ENCODE assay signal across 25 cellular contexts in the genomic region with DNA sequence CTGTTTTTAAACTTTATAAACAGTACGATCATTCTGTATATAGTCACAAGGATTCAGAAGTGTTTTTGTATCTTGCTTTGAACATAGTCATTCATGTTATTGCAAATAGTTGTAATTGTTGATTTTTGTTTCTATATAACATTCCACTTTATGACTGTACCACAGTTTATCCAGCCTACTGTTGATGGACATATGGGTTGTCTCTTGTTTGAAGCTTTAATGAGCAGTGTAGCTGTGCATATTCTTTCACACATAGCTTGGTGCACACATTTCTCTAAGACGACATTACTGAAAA. TPM values are rescaled to one million over a fixed set of nuclear protein-coding genes. Genes with fewer than 3 reads are reported as not detected.
DNase-seq lines count a peak whose midpoint lies in the region; ATAC-seq, FAIRE-seq and TF ChIP-seq lines count a peak whose summit lies in the region.
"Had no signal": no experiment of that assay in that cellular context is flagged by ENCODE, and none has a peak within 500 bp of the region (broad histone marks: within the 10 kb centered on the region; RNA-seq: fewer than 3 reads in every experiment).

No MANE protein-coding gene starts in this region.

- no peak for ATAC-seq in heart left ventricle

- no peaks in the 10 kb centered on the region for H3K9me3 Mint-ChIP-seq in activated naive CD4-positive, alpha-beta T cell treated with anti-CD3 and anti-CD28 coated beads, Interleukin-2, amount 10 ng/mL, durations not matched to agents 7 days and 5 days
- H3K9me3 Mint-ChIP-seq in astrocyte (ENCODE audit: unreplicated experiment) (no peaks in the 10 kb centered on the region), progenitor cell of endocrine pancreas (ENCODE audit: low read depth) (no peaks in the 10 kb centered on the region)
- H3K9me3 Mint-ChIP-seq: nephron had no signal

- H3K4me3 ChIP-seq in PC-9 (no peak overlapping the region), astrocyte (ENCODE audit: insufficient read depth, low read depth, low read length) (no peak overlapping the region), neutrophil (ENCODE audit: low read depth in 1 of 2, low read length in 1 of 2) (peak overlapping the region in 1 of 2 experiments; percentile 10), heart left ventricle (no peak overlapping the region)
- H3K4me3 ChIP-seq: HAP-1, ovary, SJCRH30, upper lobe of left lung had no signal

- H3K27me3 ChIP-seq in PC-9 (ENCODE audit: insufficient read depth, low read depth) (no peaks in the 10 kb centered on the region), astrocyte (ENCODE audit: insufficient read depth, low read length) (no peaks in the 10 kb centered on the region), neutrophil (no peaks in the 10 kb centered on the region), heart left ventricle (no peaks in the 10 kb centered on the region)
- H3K27me3 ChIP-seq: ovary, SJCRH30, upper lobe of left lung had no signal

- peaks cover 65% of the 10 kb centered on the region for H3K4me1 Mint-ChIP-seq in activated naive CD4-positive, alpha-beta T cell treated with anti-CD3 and anti-CD28 coated beads, Interleukin-2, amount 10 ng/mL, durations not matched to agents 7 days and 5 days
- H3K4me1 Mint-ChIP-seq in astrocyte (ENCODE audit: low read depth, unreplicated experiment), result peaks cover 7% of the 10 kb centered on the region
- peaks cover 9% of the 10 kb centered on the region for H3K4me1 Mint-ChIP-seq in progenitor cell of endocrine pancreas (ENCODE audit: low read depth)

- no peak for TF ChIP-seq POLR2A in heart left ventricle (IDR thresholded peaks at IDR 0.05)

- H3K4me1 ChIP-seq in PC-9 (replicated peaks; ENCODE audit: insufficient read depth) (peaks cover 24% of the 10 kb centered on the region), astrocyte (ENCODE audit: insufficient read depth, low read length) (peaks cover 3% of the 10 kb centered on the region), neutrophil (ENCODE audit: control insufficient read depth in 1 of 2, insufficient read depth in 1 of 2, low read depth in 1 of 2, low read length in 1 of 2) (peaks cover 70% of the 10 kb centered on the region in 2 experiments), heart left ventricle (peaks cover 0 to 51% (median 0%) of the 10 kb centered on the region in 12 donors)
- H3K4me1 ChIP-seq: SJCRH30 had no signal

- H3K9me3 ChIP-seq in PC-9 (ENCODE audit: insufficient read depth, low read depth) (no peaks in the 10 kb centered on the region), astrocyte (ENCODE audit: insufficient read depth, low read depth, low read length) (no peaks in the 10 kb centered on the region), neutrophil (no peaks in the 10 kb centered on the region), heart left ventricle (no peaks in the 10 kb centered on the region)
- H3K9me3 ChIP-seq: HAP-1, ovary, SJCRH30, upper lobe of left lung had no signal

- no peak for DNase-seq in activated naive CD4-positive, alpha-beta T cell treated with anti-CD3 and anti-CD28 coated beads, Interleukin-2, amount 10 ng/mL, durations not matched to agents 7 days and 5 days
- no peak for DNase-seq in activated naive CD4-positive, alpha-beta T cell treated with Interleukin-2 at 50 U/mL for 16 hours
- DNase-seq in PC-9, result no peak
- DNase-seq in astrocyte (ENCODE audit: low read depth), result peak; percentile 19
- no peak for DNase-seq in NK-92 (lab: John Stamatoyannopoulos, UW; ENCODE audit: unreplicated experiment)
- DNase-seq in heart left ventricle, result no peak
- DNase-seq in progenitor cell of endocrine pancreas (ENCODE audit: low spot score, unreplicated experiment), result no peak
- DNase-seq: activated CD4-positive, CD25-positive, alpha-beta regulatory T cell; activated CD8-positive, alpha-beta memory T cell treated with anti-CD3 and anti-CD28 coated beads, Interleukin-2, amount 50 U/mL, for 48 hours; KG1; NCI-H1417 treated with DMSO at 0.1 percent for 48 hours; NCI-H2081; NCI-H2227 treated with DMSO at 0.1 percent for 48 hours; NCI-H69; ovary; SJCRH30; stimulated activated CD4-positive, alpha-beta T cell treated with anti-CD3 and anti-CD28 coated beads, Interleukin-2, amount 100 ng/mL, for 48 hours; substantia nigra had no signal

- H3K27me3 Mint-ChIP-seq in activated naive CD4-positive, alpha-beta T cell treated with anti-CD3 and anti-CD28 coated beads, Interleukin-2, amount 10 ng/mL, durations not matched to agents 7 days and 5 days, result no peaks in the 10 kb centered on the region
- H3K27me3 Mint-ChIP-seq in astrocyte (ENCODE audit: low read depth, unreplicated experiment), result no peaks in the 10 kb centered on the region
- peaks cover 5% of the 10 kb centered on the region for H3K27me3 Mint-ChIP-seq in progenitor cell of endocrine pancreas
- H3K27me3 Mint-ChIP-seq: B cell had no signal

- H2AFZ ChIP-seq in PC-9 (peak overlapping the region; percentile 48), astrocyte (ENCODE audit: low read depth, low read length) (no peak overlapping the region)

- POLR2A ChIA-PET in PC-9 (lab: Charles Lee; ENCODE audit: unreplicated experiment), result no interaction called here

- CTCF ChIA-PET in activated naive CD4-positive, alpha-beta T cell treated with anti-CD3 and anti-CD28 coated beads, Interleukin-2, amount 10 ng/mL, durations not matched to agents 7 days and 5 days (lab: Charles Lee), result no interaction called here
- CTCF ChIA-PET in PC-9 (lab: Charles Lee), result no interaction called here

- H4K20me1 ChIP-seq in PC-9 (ENCODE audit: insufficient read depth), result no peaks in the 10 kb centered on the region
- no peaks in the 10 kb centered on the region for H4K20me1 ChIP-seq in astrocyte (ENCODE audit: insufficient read depth, low read length)

- H3F3A ChIP-seq in PC-9 (ENCODE audit: insufficient read depth, low read depth), result peaks cover 3% of the 10 kb centered on the region; the same call in 1 of the 2 replicates

- TF ChIP-seq CTCF in PC-9 (conservative IDR thresholded peaks at IDR 0.05) (no peak), astrocyte (IDR thresholded peaks at IDR 0.05; ENCODE audit: insufficient read depth, low read depth, low read length) (no peak), neutrophil (IDR thresholded peaks at IDR 0.05) (no peak), heart left ventricle (IDR thresholded peaks at IDR 0.05) (no peak), progenitor cell of endocrine pancreas (IDR thresholded peaks at IDR 0.05; ENCODE audit: unreplicated experiment) (no peak)

- intact Hi-C loops in PC-9 (cut with micrococcal nuclease; ENCODE audit: unreplicated experiment) (loop anchor here (1.0 kb wide), 1 partner anchor 10 kb away; no protein-coding TSS in a partner anchor), heart left ventricle (cut with DNase I) (no loop called here)

- no peaks in the 10 kb centered on the region for H3K9me2 ChIP-seq in PC-9 (ENCODE audit: insufficient read depth)

- WGBS in heart left ventricle, 4 donors, result 89 to 95% (median 93%) methylated on average over 2 of the region's 2 CpGs

- peak overlapping the region; percentile 81 for H3K27ac Mint-ChIP-seq in activated naive CD4-positive, alpha-beta T cell treated with anti-CD3 and anti-CD28 coated beads, Interleukin-2, amount 10 ng/mL, durations not matched to agents 7 days and 5 days
- H3K27ac Mint-ChIP-seq in astrocyte (ENCODE audit: unreplicated experiment) (no peak overlapping the region), progenitor cell of endocrine pancreas (no peak overlapping the region)
- H3K27ac Mint-ChIP-seq: B cell, nephron had no signal

- peaks cover 6% of the 10 kb centered on the region for H3K36me3 Mint-ChIP-seq in activated naive CD4-positive, alpha-beta T cell treated with anti-CD3 and anti-CD28 coated beads, Interleukin-2, amount 10 ng/mL, durations not matched to agents 7 days and 5 days
- peaks cover 3% of the 10 kb centered on the region for H3K36me3 Mint-ChIP-seq in astrocyte (ENCODE audit: low read depth, unreplicated experiment)
- H3K36me3 Mint-ChIP-seq in progenitor cell of endocrine pancreas (ENCODE audit: insufficient read depth), result no peaks in the 10 kb centered on the region

- BruUV-seq in PC-9 (replicated peaks; lab: Mats Ljungman, UMichigan), result no TSS peak

- H3K9ac ChIP-seq in astrocyte (ENCODE audit: low read length), result no peak overlapping the region

- H3K79me2 ChIP-seq in PC-9 (ENCODE audit: low read depth), result no peaks in the 10 kb centered on the region
- H3K79me2 ChIP-seq in astrocyte (ENCODE audit: insufficient read depth, low read length), result no peaks in the 10 kb centered on the region

- H3K36me3 ChIP-seq in PC-9 (ENCODE audit: low read depth) (no peaks in the 10 kb centered on the region), astrocyte (ENCODE audit: insufficient read depth, low read length) (no peaks in the 10 kb centered on the region), neutrophil (peaks cover 25% of the 10 kb centered on the region), heart left ventricle (no peaks in the 10 kb centered on the region)
- H3K36me3 ChIP-seq: HAP-1, ovary, SJCRH30, upper lobe of left lung had no signal

- H3K4me2 ChIP-seq in PC-9 (peak overlapping the region; percentile 24), astrocyte (ENCODE audit: low read length) (no peak overlapping the region)

- H3K4me3 Mint-ChIP-seq in activated naive CD4-positive, alpha-beta T cell treated with anti-CD3 and anti-CD28 coated beads, Interleukin-2, amount 10 ng/mL, durations not matched to agents 7 days and 5 days, result peak overlapping the region; percentile 19
- H3K4me3 Mint-ChIP-seq in astrocyte (ENCODE audit: unreplicated experiment) (no peak overlapping the region), progenitor cell of endocrine pancreas (ENCODE audit: low read depth) (no peak overlapping the region)
- H3K4me3 Mint-ChIP-seq: B cell, nephron had no signal

- no peak for FAIRE-seq in astrocyte (lab: Jason Lieb, UNC)
- FAIRE-seq: GM18507, RCC 7860 had no signal

- H3K27ac ChIP-seq in PC-9, result peak overlapping the region; percentile 38
- H3K27ac ChIP-seq in astrocyte (ENCODE audit: low read depth, low read length), result no peak overlapping the region
- H3K27ac ChIP-seq in neutrophil, result peak overlapping the region; percentile 74
- peak overlapping the region in 1 of 12 donors; percentile 40 for H3K27ac ChIP-seq in heart left ventricle
- H3K27ac ChIP-seq: ovary, SJCRH30 had no signal

RNA-seq across cellular contexts. Expression of a gene that starts 6.1 kb away (rescaled TPM):
- 0.76 and 1.8 TPM in 2 replicates for total RNA-seq in PC-9 (2021)
- 1.6 and 2.6 TPM in 2 replicates for total RNA-seq in astrocyte
- total RNA-seq in heart left ventricle, result 1 to 10 TPM in 5 of 9 donors, under 1 TPM in 4; 0.54 to 2.5 (median 1.0) TPM
- polyA plus RNA-seq in heart left ventricle, result under 1 TPM; 0.38 to 0.72 TPM
- 2.8 and 3.3 TPM in 2 replicates for total RNA-seq in progenitor cell of endocrine pancreas
- total RNA-seq: B cell had no signal

RNA-seq across cellular contexts. Expression of a gene that starts 52.5 kb away (rescaled TPM):
- total RNA-seq in PC-9 (2021) (62.2 and 63.4 TPM in 2 replicates), astrocyte (16.6 and 23.4 TPM in 2 replicates), heart left ventricle (10 to 100 TPM in 4 of 9 donors, 1 to 10 TPM in 5; 2.8 to 20.7 (median 9.5) TPM), progenitor cell of endocrine pancreas (57.0 and 58.4 TPM in 2 replicates)
- polyA plus RNA-seq in heart left ventricle, result 1 to 10 TPM; 1.2 to 3.7 TPM
